1 cellular context compared by ENCODE assay signal in the genomic region with DNA sequence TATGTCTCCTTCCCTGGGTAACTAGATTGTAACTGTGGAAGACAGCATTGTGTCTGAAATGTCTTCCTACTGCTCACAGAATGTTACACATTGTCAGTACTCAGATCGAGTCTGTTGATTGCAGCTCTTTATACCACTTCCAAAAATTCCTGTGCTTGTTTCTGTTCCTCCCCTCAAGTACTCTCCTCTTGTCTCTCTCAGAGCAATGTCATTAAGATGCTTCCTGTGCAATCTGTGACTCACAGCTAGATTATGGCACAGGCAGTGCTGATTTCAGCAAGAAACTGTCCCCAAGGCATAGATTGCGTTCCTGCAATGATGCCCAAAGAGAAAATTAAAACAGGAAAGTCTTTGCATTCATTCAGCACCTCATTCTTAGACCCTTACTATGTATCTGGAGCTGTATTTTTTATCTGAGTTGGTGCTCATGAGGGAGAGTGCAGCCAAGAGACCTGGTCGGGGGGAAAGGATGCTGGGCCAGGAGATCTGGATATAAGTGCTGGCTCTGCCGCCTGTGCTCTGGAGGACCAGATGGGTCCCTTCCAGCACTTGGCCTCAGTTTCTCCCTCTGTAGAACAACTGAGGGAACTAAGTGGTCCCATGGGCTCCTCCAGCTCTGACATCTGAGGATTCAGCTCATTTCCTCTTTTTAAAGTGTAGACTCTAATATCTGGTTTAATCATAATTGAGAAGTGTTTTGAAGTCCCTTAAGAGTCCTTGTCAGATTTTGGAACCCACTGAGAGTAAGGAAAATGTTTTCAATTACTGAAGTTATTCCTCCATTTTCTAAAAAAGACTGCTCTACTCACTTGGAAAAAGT.
TF ChIP-seq lines count a peak whose summit lies in the region.

No MANE protein-coding gene starts in this region.

TF ChIP-seq in K562, 482 proteins besides CTCF, POLR2A, EP300 and RAD21 (continued from another document):
- TF ChIP-seq ETV1 (tag; conservative IDR thresholded peaks at IDR 0.05; ENCODE audit: low read depth) (peak; percentile 56; the same call in 1 of the 2 replicates), HDAC1 (IDR thresholded peaks at IDR 0.05) (0 out of 4 replicates have a peak, but pooled peaks of 1 of the 2 experiments have one; percentile 20)
